Comparison of ENCODE assay signal across 6 cellular contexts in the genomic region with DNA sequence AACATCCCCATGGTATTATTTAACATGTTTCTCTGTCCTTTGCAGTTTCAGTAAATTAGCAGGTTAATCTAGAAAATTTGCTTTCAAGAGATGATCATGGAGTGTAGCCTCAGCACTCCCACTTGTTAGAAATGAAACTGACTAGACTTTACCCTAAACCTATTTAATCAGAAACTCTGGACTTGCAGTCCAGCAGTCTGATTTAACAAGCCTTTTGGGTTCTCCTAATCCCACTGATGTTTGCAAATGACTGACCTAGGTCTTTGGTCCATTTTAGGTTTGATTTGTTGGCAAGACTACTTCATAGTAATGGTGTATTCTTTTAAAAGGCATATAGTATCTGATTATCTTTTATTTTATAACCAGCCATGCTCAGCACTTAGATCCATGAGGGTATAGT.
"Had no signal": no experiment of that assay in that cellular context is flagged by ENCODE, and none has a peak within 500 bp of the region (broad histone marks: within the 10 kb centered on the region; RNA-seq: fewer than 3 reads in every experiment).

No MANE protein-coding gene starts in this region.

- FAIRE-seq: HTR-8/SVneo, K562 had no signal

- H3K27ac ChIP-seq: HL-60 had no signal

- DNase-seq: IMR-90, KBM-7, KG1 had no signal

- H3K4me3 ChIP-seq: K562 had no signal

- ATAC-seq: K562 had no signal
